Comparison of ENCODE assay signal across 1 cellular context in the genomic region with DNA sequence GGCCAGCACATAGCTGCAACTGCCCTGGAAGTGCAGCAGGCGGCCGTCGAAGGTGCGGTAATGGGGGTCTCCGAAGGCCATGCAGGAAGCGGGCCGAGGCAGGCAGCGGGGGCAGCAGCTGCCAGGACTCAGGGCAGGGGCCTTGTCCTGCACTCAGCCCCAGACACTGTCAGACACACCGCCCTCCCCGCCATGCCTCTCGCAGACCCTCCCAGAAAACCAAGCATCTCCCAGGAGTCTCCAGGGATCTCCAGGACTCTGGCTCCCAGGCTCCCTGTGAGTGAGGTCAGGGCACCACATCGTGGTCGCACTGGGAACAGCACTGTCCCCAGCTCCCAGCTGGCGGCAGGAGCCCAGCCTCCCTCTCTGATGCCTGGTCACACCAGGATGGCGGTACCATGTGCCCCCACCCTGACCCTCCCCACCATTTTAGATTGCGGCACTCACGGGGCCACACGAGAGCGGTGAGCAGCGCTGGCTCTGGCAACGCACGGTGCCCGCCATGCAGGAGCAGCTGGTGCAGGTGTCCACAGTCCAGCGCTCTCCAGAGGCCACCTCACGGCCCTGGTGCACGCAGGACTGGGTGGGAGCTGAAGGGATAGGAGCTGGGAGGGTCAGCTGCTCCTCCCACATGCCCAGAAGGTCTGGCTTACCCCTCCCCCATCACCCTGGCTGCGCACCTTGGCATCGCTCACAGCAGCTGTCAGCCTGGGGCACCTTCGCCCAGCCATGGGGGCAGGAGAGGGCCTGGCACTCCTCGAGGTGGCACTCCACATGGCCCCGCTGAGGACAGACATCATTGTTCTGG.
TF ChIP-seq lines count a peak whose summit lies in the region.

No MANE protein-coding gene starts in this region.

TF ChIP-seq in HEK293, 187 proteins besides CTCF, POLR2A, EP300 and RAD21 (continued from another document):
- TF ChIP-seq ZSCAN30 (tag by site-specific recombination; IDR thresholded peaks at IDR 0.05) (peak; percentile 81; the same call in 1 of the 2 replicates), KLF17 (tag by site-specific recombination; IDR thresholded peaks at IDR 0.05) (peak; percentile 78; the same call in 1 of the 2 replicates), ZNF473 (tag by site-specific recombination; IDR thresholded peaks at IDR 0.05) (no peak), ZSCAN5A (tag by site-specific recombination; IDR thresholded peaks at IDR 0.05) (no peak), ZBTB6 (tag by site-specific recombination; IDR thresholded peaks at IDR 0.05) (no peak), MZF1 (tag by site-specific recombination; IDR thresholded peaks at IDR 0.05; ENCODE audit: borderline replicate concordance) (no peak)
- TF ChIP-seq, protein P1, sequence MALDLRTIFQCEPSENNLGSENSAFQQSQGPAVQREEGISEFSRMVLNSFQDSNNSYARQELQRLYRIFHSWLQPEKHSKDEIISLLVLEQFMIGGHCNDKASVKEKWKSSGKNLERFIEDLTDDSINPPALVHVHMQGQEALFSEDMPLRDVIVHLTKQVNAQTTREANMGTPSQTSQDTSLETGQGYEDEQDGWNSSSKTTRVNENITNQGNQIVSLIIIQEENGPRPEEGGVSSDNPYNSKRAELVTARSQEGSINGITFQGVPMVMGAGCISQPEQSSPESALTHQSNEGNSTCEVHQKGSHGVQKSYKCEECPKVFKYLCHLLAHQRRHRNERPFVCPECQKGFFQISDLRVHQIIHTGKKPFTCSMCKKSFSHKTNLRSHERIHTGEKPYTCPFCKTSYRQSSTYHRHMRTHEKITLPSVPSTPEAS (tag by site-specific recombination; IDR thresholded peaks at IDR 0.05), result no peak
